ENCODE assay signal across 12 cellular contexts in the genomic region with DNA sequence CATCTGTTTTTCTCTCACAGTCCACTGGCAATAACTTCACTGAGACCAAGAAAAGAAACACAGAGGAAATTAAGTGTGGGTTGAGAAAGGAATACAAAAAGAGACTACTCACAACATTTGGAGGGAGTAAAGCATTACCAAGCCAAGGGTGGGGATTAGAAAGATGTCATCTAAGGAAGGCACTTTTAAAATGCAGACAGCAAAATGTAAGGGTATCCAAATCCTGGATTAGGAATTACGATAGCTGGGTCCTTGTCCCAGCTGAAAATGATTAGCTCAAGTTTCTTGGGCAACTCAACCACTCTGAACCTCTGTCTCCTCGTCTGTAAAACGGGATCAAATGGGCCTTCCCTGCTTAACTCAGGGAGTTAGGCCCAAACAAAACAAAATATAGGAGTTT. TPM values are rescaled to one million over a fixed set of nuclear protein-coding genes. Genes with fewer than 3 reads are reported as not detected.
DNase-seq lines count a peak whose midpoint lies in the region; ATAC-seq and TF ChIP-seq lines count a peak whose summit lies in the region.
"Had no signal": no experiment of that assay in that cellular context is flagged by ENCODE, and none has a peak within 500 bp of the region (broad histone marks: within the 10 kb centered on the region; RNA-seq: fewer than 3 reads in every experiment).

No MANE protein-coding gene starts in this region.

- POLR2A ChIA-PET in AG04450 (lab: Yijun Ruan, JAX): interaction anchor here (1.9 kb wide), 1 partner anchor 15 kb away, joined by 12 read pairs; no protein-coding TSS in a partner anchor
- POLR2A ChIA-PET in IMR-90 (lab: Charles Lee; ENCODE audit: unreplicated experiment): no interaction called here

- no peak overlapping the region for H3K18ac ChIP-seq in IMR-90 (ENCODE audit: low read depth, low read length)

- H4K8ac ChIP-seq in IMR-90 (ENCODE audit: low read depth in 2 of 2, low read length in 2 of 2): no peak overlapping the region

- in situ Hi-C loops in IMR-90 (cut with MboI; ENCODE audit: low sequenced_read_pairs): no loop called here

- H3K4me3 ChIP-seq in AG04450 (ENCODE audit: low read depth, low read length): peak overlapping the region; percentile 69
- no peak overlapping the region for H3K4me3 ChIP-seq in IMR-90 (ENCODE audit: insufficient read depth, low read depth, low read length)
- peak overlapping the region; percentile 91 for H3K4me3 ChIP-seq in coronary artery
- H3K4me3 ChIP-seq: K562 had no signal

- no peak overlapping the region for H2BK5ac ChIP-seq in IMR-90 (ENCODE audit: low read depth, low read length, poor library complexity, severe bottlenecking)

- no peak overlapping the region; the same call in 1 of the 2 replicates for H3K14ac ChIP-seq in IMR-90 (replicated peaks; ENCODE audit: low read depth, low read length)

- H3K36me3 Mint-ChIP-seq in natural killer cell (no peaks in the 10 kb centered on the region), CD14-positive monocyte (peaks cover 48% of the 10 kb centered on the region in 2 donors)

- H3K4ac ChIP-seq in IMR-90 (ENCODE audit: low read depth, low read length): peak overlapping the region; percentile 4; the same call in 1 of the 2 replicates

- H3K27ac Mint-ChIP-seq in natural killer cell (peak overlapping the region; percentile 90 to 96), CD14-positive monocyte (peak overlapping the region in 3 of 7 donors; percentile 13 to 100 (median 51))

- no peak overlapping the region for H2BK20ac ChIP-seq in IMR-90 (ENCODE audit: low read depth, low read length)

- peaks cover 57 to 64% of the 10 kb centered on the region in 2 donors for H3K4me1 Mint-ChIP-seq in natural killer cell
- H3K4me1 Mint-ChIP-seq in CD14-positive monocyte: peaks cover 37% of the 10 kb centered on the region

- no peak overlapping the region for H2AK5ac ChIP-seq in IMR-90 (ENCODE audit: low read depth, low read length)

- H3K9me1 ChIP-seq in IMR-90 (ENCODE audit: insufficient read depth, low read length): peaks cover 26% of the 10 kb centered on the region

- peaks cover 34% of the 10 kb centered on the region for H3K36me3 ChIP-seq in IMR-90 (ENCODE audit: control insufficient read depth, insufficient read depth, low read length)

- TF ChIP-seq CTCF in AG04450 (IDR thresholded peaks at IDR 0.05; ENCODE audit: low read depth, low read length) (no peak), IMR-90 (conservative IDR thresholded peaks at IDR 0.05; ENCODE audit: low read depth, low read length) (no peak), coronary artery (IDR thresholded peaks at IDR 0.05) (no peak), natural killer cell (IDR thresholded peaks at IDR 0.05) (no peak), CD14-positive monocyte (IDR thresholded peaks at IDR 0.05) (no peak)

- CTCF ChIA-PET in AG04450 (lab: Charles Lee) (interaction anchor here (1.3 to 5.5 kb wide), 3 partner anchors 14 to 75 kb away, joined by 4 to 31 read pairs (median 5); partner anchors contain the start of gene UQCC2), IMR-90 (lab: Yijun Ruan, JAX) (interaction anchor here (1.5 to 1.6 kb wide), 2 partner anchors 8 to 15 kb away, joined by 4 to 8 read pairs; no protein-coding TSS in a partner anchor)

- peaks cover 3% of the 10 kb centered on the region; the same call in 1 of the 2 replicates for H3K9me3 ChIP-seq in AG04450 (ENCODE audit: control insufficient read depth, insufficient read depth, low read length)
- no peaks in the 10 kb centered on the region for H3K9me3 ChIP-seq in IMR-90 (ENCODE audit: control insufficient read depth, insufficient read depth, low read length)

- peaks cover 19% of the 10 kb centered on the region for H3K4me1 ChIP-seq in IMR-90 (ENCODE audit: control insufficient read depth, insufficient read depth, low read length)

- dilution Hi-C loops in IMR-90 (cut with HindIII; ENCODE audit: low sequenced_read_pairs, unreplicated experiment): no loop called here

- no peak overlapping the region for H4K91ac ChIP-seq in IMR-90 (ENCODE audit: insufficient read depth, low read depth, low read length)

- H3K56ac ChIP-seq in IMR-90 (ENCODE audit: extremely low read depth, insufficient read depth, low read length): no peak overlapping the region

- H3K27me3 ChIP-seq in AG04450 (ENCODE audit: control insufficient read depth, insufficient read depth, low read length): no peaks in the 10 kb centered on the region
- H3K27me3 ChIP-seq in IMR-90 (ENCODE audit: control insufficient read depth, insufficient read depth, low read length): no peaks in the 10 kb centered on the region

- H3K79me1 ChIP-seq in IMR-90 (ENCODE audit: low read depth in 1 of 2, low read length in 2 of 2): peaks cover 46 to 71% of the 10 kb centered on the region in 2 experiments

- WGBS in IMR-90 (ENCODE audit: extremely low coverage in 2 of 2, insufficient read length in 1 of 2), 2 experiments: no CpG with 5 or more reads among the region's 3 CpGs

- BruUV-seq in IMR-90 (replicated peaks; lab: Mats Ljungman, UMichigan): no TSS peak

- H3K4me3 Mint-ChIP-seq in natural killer cell: peak overlapping the region; percentile 98
- no peak overlapping the region for H3K4me3 Mint-ChIP-seq in CD14-positive monocyte

- peak overlapping the region; percentile 65; the same call in 1 of the 2 replicates for H3K23ac ChIP-seq in IMR-90 (ENCODE audit: low read depth, low read length)

- H3K9ac ChIP-seq in IMR-90 (ENCODE audit: low read depth, low read length): peak overlapping the region; percentile 25; the same call in 1 of the 2 replicates

- H3K27me3 Mint-ChIP-seq in natural killer cell (ENCODE audit: low read depth in 2 of 2) (no peaks in the 10 kb centered on the region), CD14-positive monocyte (ENCODE audit: low read depth in 3 of 3) (peaks cover 0 to 2% (median 1%) of the 10 kb centered on the region in 3 donors)

- no peak overlapping the region for H2AFZ ChIP-seq in IMR-90 (replicated peaks; ENCODE audit: low read length, poor library complexity)

- no peak overlapping the region for H2BK15ac ChIP-seq in IMR-90 (ENCODE audit: low read depth, low read length)

- TF ChIP-seq RAD21 in IMR-90 (IDR thresholded peaks at IDR 0.05; ENCODE audit: low read length): no peak

- no peak for TF ChIP-seq POLR2A in IMR-90 (IDR thresholded peaks at IDR 0.05; ENCODE audit: low read depth, low read length)

- ATAC-seq in IMR-90 (ENCODE audit: low read depth) (no peak), natural killer cell (no peak), GM19395 (IDR thresholded peaks at IDR 0.05; ENCODE audit: unreplicated experiment) (no peak)
- ATAC-seq: K562 had no signal

- DNase-seq in AG04450 (ENCODE audit: low read depth, low spot score): no peak
- no peak for DNase-seq in IMR-90
- DNase-seq in coronary artery (ENCODE audit: low spot score): no peak
- no peak for DNase-seq in natural killer cell
- DNase-seq in CD14-positive monocyte (ENCODE audit: low spot score): no peak
- DNase-seq in posterior cingulate gyrus: no peak
- DNase-seq in kidney tubule cell (ENCODE audit: low spot score): no peak
- DNase-seq: activated effector memory CD4-positive, alpha-beta T cell treated with Interleukin-2 at 50 U/mL for 16 hours; midbrain had no signal

- peaks cover 30% of the 10 kb centered on the region for H4K20me1 ChIP-seq in IMR-90 (ENCODE audit: insufficient read depth, low read length)

- H3K9me3 Mint-ChIP-seq in natural killer cell (no peaks in the 10 kb centered on the region), CD14-positive monocyte (peaks cover 0 to 1% (median 0%) of the 10 kb centered on the region in 7 donors)

- no peak overlapping the region for H4K5ac ChIP-seq in IMR-90 (ENCODE audit: low read depth, low read length)

- H2BK120ac ChIP-seq in IMR-90 (ENCODE audit: low read depth, low read length): no peak overlapping the region

- intact Hi-C loops in IMR-90 (cut with micrococcal nuclease) (loop anchor here (5.0 kb wide), 1 partner anchor 241 kb away; no protein-coding TSS in a partner anchor), natural killer cell (cut with micrococcal nuclease) (no loop called here), CD14-positive monocyte (cut with micrococcal nuclease) (loop anchor here in 1 of 2 donors (5.0 kb wide), 1 partner anchor 641 kb away; the partner anchor contains the start of gene RPS10), posterior cingulate gyrus (cut with DNase I) (loop anchor here (5.0 kb wide), 1 partner anchor 74 kb away; the partner anchor contains the start of gene UQCC2)

- 0 out of 2 replicates have a peak overlapping the region, but pooled peaks have one; percentile 89 for H3K4me2 ChIP-seq in IMR-90 (ENCODE audit: low read depth, low read length)

- no peak overlapping the region for H2AK9ac ChIP-seq in IMR-90 (replicated peaks; ENCODE audit: low read depth, low read length, poor library complexity)

- H3K27ac ChIP-seq in AG04450 (ENCODE audit: low read depth, low read length) (no peak overlapping the region), IMR-90 (ENCODE audit: insufficient read depth, low read length) (no peak overlapping the region), coronary artery (peak overlapping the region in 1 of 2 donors; percentile 98)

TF ChIP-seq in IMR-90, 13 proteins besides CTCF, POLR2A, EP300 and RAD21 (continues in another document):
- TF ChIP-seq MAZ (IDR thresholded peaks at IDR 0.05; ENCODE audit: borderline replicate concordance, low read depth, low read length): no peak
- no peak for TF ChIP-seq NFE2L2 (IDR thresholded peaks at IDR 0.05; ENCODE audit: low read depth, low read length)
- no peak for TF ChIP-seq SMC3 (IDR thresholded peaks at IDR 0.05; ENCODE audit: low read depth, low read length)

RNA-seq across cellular contexts. Expression of gene LEMD2, which starts 2.2 kb away (rescaled TPM):
- polyA plus RNA-seq in AG04450 (2011; rRNA removed): 47.4 and 53.9 TPM in 2 replicates
- polyA minus RNA-seq in AG04450 (2011; rRNA and poly(A)+ RNA removed): 47.0 and 48.2 TPM in 2 replicates
- 24.4 and 26.5 TPM in 2 replicates for total RNA-seq in IMR-90 (2012; rRNA removed)
- polyA plus RNA-seq in IMR-90 (2012; rRNA removed): 37.8 and 43.6 TPM in 2 replicates
- polyA plus RNA-seq in IMR-90 (2012; cell fraction: cytosol; rRNA removed): 30.9 and 55.6 TPM in 2 replicates
- polyA plus RNA-seq in IMR-90 (2012; cell fraction: nucleus; rRNA removed; ENCODE audit: low replicate concordance): 98.1 and 109 TPM in 2 replicates
- 100 to 1,000 TPM; 109 to 133 (median 121) TPM for total RNA-seq in natural killer cell
- polyA plus RNA-seq in CD14-positive monocyte: 10 to 100 TPM; 11.4 to 13.8 TPM

RNA-seq across cellular contexts. Expression of gene MLN, which starts 17.1 kb away (rescaled TPM):
- polyA plus RNA-seq in AG04450 (2011; rRNA removed): not detected in 2 replicates
- not detected in 2 replicates for polyA minus RNA-seq in AG04450 (2011; rRNA and poly(A)+ RNA removed)
- total RNA-seq in IMR-90 (2012; rRNA removed): not detected in 2 replicates
- not detected in 2 replicates for polyA plus RNA-seq in IMR-90 (2012; rRNA removed)
- not detected in 2 replicates for polyA plus RNA-seq in IMR-90 (2012; cell fraction: cytosol; rRNA removed)
- not detected in 2 replicates for polyA plus RNA-seq in IMR-90 (2012; cell fraction: nucleus; rRNA removed; ENCODE audit: low replicate concordance)
- total RNA-seq in natural killer cell: not detected
- polyA plus RNA-seq in CD14-positive monocyte: not detected
- total RNA-seq: K562, RPMI7951 had no signal
- polyA plus RNA-seq: K562 had no signal

RNA-seq across cellular contexts. Expression of gene IP6K3, which starts 40.0 kb away (rescaled TPM):
- 1.1 and 1.6 TPM in 2 replicates for polyA plus RNA-seq in AG04450 (2011; rRNA removed)
- polyA minus RNA-seq in AG04450 (2011; rRNA and poly(A)+ RNA removed): 0.91 and 2.1 TPM in 2 replicates
- 0.18 and 0.28 TPM in 2 replicates for total RNA-seq in IMR-90 (2012; rRNA removed)
- polyA plus RNA-seq in IMR-90 (2012; rRNA removed): 0.51 and 0.52 TPM in 2 replicates
- polyA plus RNA-seq in IMR-90 (2012; cell fraction: cytosol; rRNA removed): 0.22 and 0.62 TPM in 2 replicates
- 0.39 and 0.49 TPM in 2 replicates for polyA plus RNA-seq in IMR-90 (2012; cell fraction: nucleus; rRNA removed; ENCODE audit: low replicate concordance)
- not detected for total RNA-seq in natural killer cell
- not detected for polyA plus RNA-seq in CD14-positive monocyte
- total RNA-seq: K562 had no signal
- polyA plus RNA-seq: K562 had no signal
